Comparison of ENCODE assay signal across 8 cellular contexts in genomic region chr16:3150346-3151218, GRCh38. TPM values are rescaled to one million over a fixed set of nuclear protein-coding genes. Genes with fewer than 3 reads are reported as not detected.
DNase-seq lines count a peak whose midpoint lies in the region; ATAC-seq and TF ChIP-seq lines count a peak whose summit lies in the region.

No MANE protein-coding gene starts in this region.

- BruUV-seq in OCI-LY7 (replicated peaks; lab: Mats Ljungman, UMichigan): TSS peak; percentile 98

- peaks cover 17% of the 10 kb centered on the region for H3K4me1 ChIP-seq in OCI-LY7 (ENCODE audit: insufficient read depth, low read length, poor library complexity, severe bottlenecking)
- peaks cover 4 to 13% of the 10 kb centered on the region in 2 donors for H3K4me1 ChIP-seq in esophagus (ENCODE audit: control insufficient read depth in 2 of 2, insufficient read depth in 2 of 2, low read length in 1 of 2)
- peaks cover 9% of the 10 kb centered on the region for H3K4me1 ChIP-seq in mucosa of stomach (ENCODE audit: control insufficient read depth, insufficient read depth, low read length)

- H3K4me2 ChIP-seq in OCI-LY7 (ENCODE audit: low read length): peak overlapping the region; percentile 94

- H3K9me3 ChIP-seq in OCI-LY7 (ENCODE audit: low read length) (no peaks in the 10 kb centered on the region), esophagus (ENCODE audit: control insufficient read depth in 2 of 2, insufficient read depth in 1 of 2, low read depth in 1 of 2, low read length in 1 of 2) (no peaks in the 10 kb centered on the region), mucosa of stomach (ENCODE audit: control insufficient read depth, low read length) (no peaks in the 10 kb centered on the region)

- DNase-seq in DMS114 treated with DMSO at 0.1 percent for 48 hours (lab: John Stamatoyannopoulos, UW; ENCODE audit: unreplicated experiment): peak; percentile 89
- DNase-seq in OCI-LY7 (ENCODE audit: low spot score): peak; percentile 97
- peak; percentile 99 for DNase-seq in activated T-cell treated with anti-CD3 and anti-CD28 coated beads for 48 hours (ENCODE audit: low read depth)
- DNase-seq in stimulated activated CD8-positive, alpha-beta memory T cell treated with anti-CD3 and anti-CD28 coated beads, Interleukin-4, amount 100 ng/mL, for 48 hours: peak; percentile 100

- peak overlapping the region; percentile 66 for H3K27ac ChIP-seq in OCI-LY7 (ENCODE audit: low read depth, low read length, poor library complexity, severe bottlenecking)
- H3K27ac ChIP-seq in esophagus (ENCODE audit: low read depth in 2 of 2, low read length in 1 of 2): peak overlapping the region; percentile 72 to 93

- WGBS in esophagus, 2 donors: 1 to 2% methylated on average over 60 to 62 of the region's 62 CpGs

- POLR2A ChIA-PET in OCI-LY7 (lab: Charles Lee): interaction anchor here (0.8 kb wide), 2 partner anchors 16 to 76 kb away, joined by 3 to 9 read pairs; partner anchors contain the start of gene ZNF213

- H4K20me1 ChIP-seq in OCI-LY7 (ENCODE audit: insufficient read depth, low read length): no peaks in the 10 kb centered on the region

- peak overlapping the region; percentile 85 to 100 (median 96) for H3K4me3 Mint-ChIP-seq in IgD-negative memory B cell

- peaks cover 0 to 10% (median 0%) of the 10 kb centered on the region in 3 donors for H3K9me3 Mint-ChIP-seq in IgD-negative memory B cell

- CTCF ChIA-PET in OCI-LY7 (lab: Charles Lee; ENCODE audit: unreplicated experiment): interaction anchor here (0.8 kb wide), 1 partner anchor 11 kb away, joined by 4 read pairs; no protein-coding TSS in a partner anchor

- no peaks in the 10 kb centered on the region for H3K9me2 ChIP-seq in OCI-LY7 (ENCODE audit: insufficient read depth, low read length)

- H3K36me3 Mint-ChIP-seq in IgD-negative memory B cell: no peaks in the 10 kb centered on the region

- intact Hi-C loops in OCI-LY7 (cut with micrococcal nuclease; ENCODE audit: unreplicated experiment): loop anchor here (1.0 to 10.0 kb wide), 5 partner anchors 15 to 474 kb away; partner anchors contain the start of genes CLUAP1, ZNF213 and ZNF263

- H2AFZ ChIP-seq in OCI-LY7 (ENCODE audit: low read length): peak overlapping the region; percentile 78

- no peaks in the 10 kb centered on the region for H3K79me2 ChIP-seq in OCI-LY7 (ENCODE audit: insufficient read depth, low read depth, low read length)

- peak overlapping the region; percentile 93 to 100 (median 98) for H3K27ac Mint-ChIP-seq in IgD-negative memory B cell

- peaks cover 1% of the 10 kb centered on the region for H3K27me3 Mint-ChIP-seq in IgD-negative memory B cell

- peak overlapping the region; percentile 81 for H3K9ac ChIP-seq in mucosa of stomach (ENCODE audit: low read length)

- H3K27me3 ChIP-seq in esophagus (ENCODE audit: control insufficient read depth in 1 of 2, insufficient read depth in 2 of 2, low read length in 2 of 2) (no peaks in the 10 kb centered on the region), mucosa of stomach (ENCODE audit: control insufficient read depth, insufficient read depth, low read length) (no peaks in the 10 kb centered on the region)

- no peaks in the 10 kb centered on the region for H3K36me3 ChIP-seq in OCI-LY7 (ENCODE audit: insufficient read depth, low read length)
- no peaks in the 10 kb centered on the region for H3K36me3 ChIP-seq in esophagus (ENCODE audit: control insufficient read depth in 2 of 2, insufficient read depth in 2 of 2, low read length in 1 of 2)
- H3K36me3 ChIP-seq in mucosa of stomach (ENCODE audit: control insufficient read depth, insufficient read depth, low read length): no peaks in the 10 kb centered on the region

- peaks cover 14 to 26% (median 22%) of the 10 kb centered on the region in 3 donors for H3K4me1 Mint-ChIP-seq in IgD-negative memory B cell

- H3K4me3 ChIP-seq in OCI-LY7 (ENCODE audit: low read depth, low read length, poor library complexity, severe bottlenecking) (peak overlapping the region; percentile 79), esophagus (ENCODE audit: low read depth in 1 of 2, low read length in 2 of 2) (peak overlapping the region; percentile 52 to 67), mucosa of stomach (ENCODE audit: low read length) (peak overlapping the region; percentile 77)

- ATAC-seq in GM21576 (IDR thresholded peaks at IDR 0.05; ENCODE audit: unreplicated experiment): peak; percentile 61

- no peak for TF ChIP-seq CTCF in OCI-LY7 (conservative IDR thresholded peaks at IDR 0.05; ENCODE audit: low read length)

RNA-seq across cellular contexts. Expression of gene ZNF213, which starts 15.8 kb away (rescaled TPM):
- polyA plus RNA-seq in IgD-negative memory B cell (1.9 TPM), esophagus (1 to 10 TPM; 6.5 to 9.4 TPM)
- 3.4 and 4.8 TPM in 2 replicates for total RNA-seq in OCI-LY7 (2014; rRNA removed; shearing (Covaris generic))
- 8.5 and 9.1 TPM in 2 replicates for total RNA-seq in OCI-LY7 (2022)

RNA-seq across cellular contexts. Expression of gene OR1F1, which starts 37.4 kb away (rescaled TPM):
- polyA plus RNA-seq in IgD-negative memory B cell: not detected
- total RNA-seq in OCI-LY7 (2014; rRNA removed; shearing (Covaris generic)): not detected in 2 replicates
- not detected in 2 replicates for total RNA-seq in OCI-LY7 (2022)
- not detected for polyA plus RNA-seq in esophagus

RNA-seq across cellular contexts. Expression of gene ZNF205, which starts 38.2 kb away (rescaled TPM):
- polyA plus RNA-seq in IgD-negative memory B cell (not detected), esophagus (10 to 100 TPM in 1 of 2 donors, 1 to 10 TPM in 1; 8.4 to 18.0 TPM)
- 0.67 and 1.2 TPM in 2 replicates for total RNA-seq in OCI-LY7 (2014; rRNA removed; shearing (Covaris generic))
- 0.30 TPM in 1 of 2 replicates, not detected in the other for total RNA-seq in OCI-LY7 (2022)

RNA-seq across cellular contexts. Expression of gene ZSCAN10, which starts 51.5 kb away (rescaled TPM):
- polyA plus RNA-seq in IgD-negative memory B cell: not detected
- total RNA-seq in OCI-LY7 (2014; rRNA removed; shearing (Covaris generic)): 0.09 TPM in 1 of 2 replicates, not detected in the other
- 0.49 and 0.72 TPM in 2 replicates for total RNA-seq in OCI-LY7 (2022)
- polyA plus RNA-seq in esophagus: not detected

Comparison
In these comparisons a context has a peak if more than half of its experiments do, and no peak if none do; other contexts are left out.
1. Peak in every context shown above with its lines: DNase-seq, ATAC-seq, H3K4me3 ChIP-seq and H3K27ac ChIP-seq.